ENCODE assay signal across 1 cellular context in genomic region chr3:69199942-69200341, GRCh38.
TF ChIP-seq lines count a peak whose summit lies in the region.

No MANE protein-coding gene starts in this region.

TF ChIP-seq in liver, 16 proteins besides CTCF, POLR2A, EP300 and RAD21 (continued from another document):
- TF ChIP-seq, protein P1, sequence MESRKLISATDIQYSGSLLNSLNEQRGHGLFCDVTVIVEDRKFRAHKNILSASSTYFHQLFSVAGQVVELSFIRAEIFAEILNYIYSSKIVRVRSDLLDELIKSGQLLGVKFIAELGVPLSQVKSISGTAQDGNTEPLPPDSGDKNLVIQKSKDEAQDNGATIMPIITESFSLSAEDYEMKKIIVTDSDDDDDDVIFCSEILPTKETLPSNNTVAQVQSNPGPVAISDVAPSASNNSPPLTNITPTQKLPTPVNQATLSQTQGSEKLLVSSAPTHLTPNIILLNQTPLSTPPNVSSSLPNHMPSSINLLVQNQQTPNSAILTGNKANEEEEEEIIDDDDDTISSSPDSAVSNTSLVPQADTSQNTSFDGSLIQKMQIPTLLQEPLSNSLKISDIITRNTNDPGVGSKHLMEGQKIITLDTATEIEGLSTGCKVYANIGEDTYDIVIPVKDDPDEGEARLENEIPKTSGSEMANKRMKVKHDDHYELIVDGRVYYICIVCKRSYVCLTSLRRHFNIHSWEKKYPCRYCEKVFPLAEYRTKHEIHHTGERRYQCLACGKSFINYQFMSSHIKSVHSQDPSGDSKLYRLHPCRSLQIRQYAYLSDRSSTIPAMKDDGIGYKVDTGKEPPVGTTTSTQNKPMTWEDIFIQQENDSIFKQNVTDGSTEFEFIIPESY (IDR thresholded peaks at IDR 0.05): no peak
- TF ChIP-seq YY1 (IDR thresholded peaks at IDR 0.05) (no peak), HNF4A (conservative IDR thresholded peaks at IDR 0.05) (no peak)
